In genomic region chr6:117933471-117933870, GRCh38 we compare ENCODE assay signal across 17 cellular contexts. TPM values are rescaled to one million over a fixed set of nuclear protein-coding genes. Genes with fewer than 3 reads are reported as not detected.
"Had no signal": no experiment of that assay in that cellular context is flagged by ENCODE, and none has a peak within 500 bp of the region (broad histone marks: within the 10 kb centered on the region; RNA-seq: fewer than 3 reads in every experiment).

No MANE protein-coding gene starts in this region.

- H3K9me3 Mint-ChIP-seq: activated CD4-positive, alpha-beta T cell treated with anti-CD3 and anti-CD28 coated beads, Interleukin-2, amount 10 ng/mL, durations not matched to agents 24 days and 14 days had no signal

- H3K4me3 ChIP-seq: adrenal gland, colonic mucosa, stomach, thoracic aorta had no signal

- H3K27me3 Mint-ChIP-seq: activated CD4-positive, alpha-beta T cell treated with anti-CD3 and anti-CD28 coated beads, Interleukin-2, amount 10 ng/mL, durations not matched to agents 24 days and 14 days had no signal

- DNase-seq: activated CD4-positive, alpha-beta T cell treated with anti-CD3 and anti-CD28 coated beads, Interleukin-2, amount 10 ng/mL, durations not matched to agents 24 days and 14 days; activated CD4-positive, CD25-positive, alpha-beta regulatory T cell; activated CD8-positive, alpha-beta memory T cell treated with anti-CD3 and anti-CD28 coated beads, Interleukin-2, amount 50 U/mL, for 4 hours; activated CD8-positive, alpha-beta T cell treated with anti-CD3 and anti-CD28 coated beads, Interleukin-2, amount 10 ng/mL, durations not matched to agents 7 days and 5 days; activated effector memory CD4-positive, alpha-beta T cell treated with anti-CD3 and anti-CD28 coated beads, Interleukin-2, amount 50 U/mL, for 16 hours; activated T-cell treated with anti-CD3 and anti-CD28 coated beads, Interleukin-2, amount 50 U/mL, for 48 hours; adrenal gland; colonic mucosa; foreskin fibroblast; kidney glomerular epithelial cell; left ventricle myocardium superior; mesenchymal stem cell; stimulated activated CD4-positive, alpha-beta T cell treated with anti-CD3 and anti-CD28 coated beads, Interleukin-1b, Interleukin-23, amount 100 ng/mL, for 48 hours; stomach had no signal

- H3K27ac ChIP-seq: adrenal gland, colonic mucosa, stomach, thoracic aorta had no signal

- H3K4me1 ChIP-seq: adrenal gland, colonic mucosa, stomach had no signal

- H3K4me3 Mint-ChIP-seq: activated CD4-positive, alpha-beta T cell treated with anti-CD3 and anti-CD28 coated beads, Interleukin-2, amount 10 ng/mL, durations not matched to agents 24 days and 14 days; activated CD8-positive, alpha-beta T cell treated with anti-CD3 and anti-CD28 coated beads, Interleukin-2, amount 10 ng/mL, durations not matched to agents 7 days and 5 days; activated naive CD4-positive, alpha-beta T cell treated with anti-CD3 and anti-CD28 coated beads, Interleukin-2, amount 50 U/mL, for 24 hours; nephron had no signal

- H3K9me3 ChIP-seq: adrenal gland, colonic mucosa, thoracic aorta had no signal

- ATAC-seq: activated CD8-positive, alpha-beta T cell treated with anti-CD3 and anti-CD28 coated beads, Interleukin-2, amount 10 ng/mL, durations not matched to agents 7 days and 5 days; left ventricle myocardium superior had no signal

- H3K27ac Mint-ChIP-seq: activated CD4-positive, alpha-beta T cell treated with anti-CD3 and anti-CD28 coated beads, Interleukin-2, amount 10 ng/mL, durations not matched to agents 24 days and 14 days; activated CD8-positive, alpha-beta T cell treated with anti-CD3 and anti-CD28 coated beads, Interleukin-2, amount 10 ng/mL, durations not matched to agents 7 days and 5 days; activated naive CD4-positive, alpha-beta T cell treated with anti-CD3 and anti-CD28 coated beads, Interleukin-2, amount 50 U/mL, for 24 hours; nephron had no signal

- H3K27me3 ChIP-seq: adrenal gland, colonic mucosa, stomach had no signal

- H3K36me3 ChIP-seq: adrenal gland, colonic mucosa, stomach, thoracic aorta had no signal

- H3K4me1 Mint-ChIP-seq: activated CD4-positive, alpha-beta T cell treated with anti-CD3 and anti-CD28 coated beads, Interleukin-2, amount 10 ng/mL, durations not matched to agents 24 days and 14 days; activated naive CD4-positive, alpha-beta T cell treated with anti-CD3 and anti-CD28 coated beads, Interleukin-2, amount 50 U/mL, for 24 hours had no signal

RNA-seq across cellular contexts. Expression of gene SLC35F1, which starts 26.4 kb away (rescaled TPM):
- total RNA-seq: activated CD8-positive, alpha-beta T cell treated with anti-CD3 and anti-CD28 coated beads, Interleukin-2, amount 10 ng/mL, durations not matched to agents 7 days and 5 days had no signal
